ENCODE assay signal across 8 cellular contexts in genomic region chr18:70337139-70337972, GRCh38. TPM values are rescaled to one million over a fixed set of nuclear protein-coding genes. Genes with fewer than 3 reads are reported as not detected.
DNase-seq lines count a peak whose midpoint lies in the region; ATAC-seq, FAIRE-seq and TF ChIP-seq lines count a peak whose summit lies in the region.

No MANE protein-coding gene starts in this region.

- H3K27me3 ChIP-seq in BJ (ENCODE audit: control insufficient read depth, insufficient read depth, low read length) = no peaks in the 10 kb centered on the region
- no peaks in the 10 kb centered on the region for H3K27me3 ChIP-seq in lower lobe of right lung (ENCODE audit: low read depth)

- ATAC-seq in lower lobe of right lung = peak; percentile 47 to 64

- DNase-seq in BJ (ENCODE audit: low read depth) (peak; percentile 73), HTR-8/SVneo (ENCODE audit: insufficient read length, low spot score) (peak; percentile 17), brain pericyte (ENCODE audit: low read depth, low spot score) (peak; percentile 21), lower lobe of right lung (no peak), cerebellar cortex (ENCODE audit: low spot score) (no peak), NCI-H1092 (lab: John Stamatoyannopoulos, UW) (no peak)
- no peak for DNase-seq in NK-92 treated with Interleukin-12 subunit alpha and Interleukin-12 subunit beta, amount 100 ng/mL, for 24 hours (lab: John Stamatoyannopoulos, UW)
- no peak for DNase-seq in activated naive CD4-positive, alpha-beta T cell (lab: John Stamatoyannopoulos, UW)

- no peak overlapping the region for H3K27ac ChIP-seq in lower lobe of right lung

- H3K36me3 ChIP-seq in BJ (ENCODE audit: control insufficient read depth, insufficient read depth, low read length) (0 out of 2 replicates have a peak, but pooled peaks cover 1% of the 10 kb centered on the region), lower lobe of right lung (no peaks in the 10 kb centered on the region)

- H3K4me1 ChIP-seq in lower lobe of right lung = no peaks in the 10 kb centered on the region

- FAIRE-seq in HTR-8/SVneo (lab: Jason Lieb, UNC) = no peak

- TF ChIP-seq CTCF in BJ (IDR thresholded peaks at IDR 0.05; ENCODE audit: insufficient read depth, low read depth, low read length) (no peak), lower lobe of right lung (IDR thresholded peaks at IDR 0.05) (no peak)

- no peak overlapping the region for H3K4me3 ChIP-seq in BJ (ENCODE audit: low read depth, low read length)
- no peak overlapping the region for H3K4me3 ChIP-seq in lower lobe of right lung

- peaks cover 16% of the 10 kb centered on the region for H3K9me3 ChIP-seq in lower lobe of right lung

- POLR2A ChIA-PET in BJ (lab: Charles Lee) = no interaction called here

- intact Hi-C loops in lower lobe of right lung (cut with DNase I) = no loop called here

- CTCF ChIA-PET in BJ (lab: Yijun Ruan, JAX) = interaction anchor here (0.6 kb wide), 1 partner anchor 29 kb away, joined by 3 read pairs; no protein-coding TSS in a partner anchor

RNA-seq across cellular contexts. Expression of gene SOCS6, which starts 48.5 kb away (rescaled TPM):
- 26.7 and 28.7 TPM in 2 replicates for polyA plus RNA-seq in BJ (2011; rRNA removed)
- polyA minus RNA-seq in BJ (2011; rRNA and poly(A)+ RNA removed) = 32.9 and 55.8 TPM in 2 replicates
- total RNA-seq in lower lobe of right lung = 24.8 TPM

Comparison
In these comparisons a context has a peak if more than half of its experiments do, and no peak if none do; other contexts are left out.
1. DNase-seq: peak in BJ (single experiment), HTR-8/SVneo (single experiment) and brain pericyte (single experiment); none in lower lobe of right lung (single experiment), cerebellar cortex (single experiment), NCI-H1092 (single experiment), NK-92 treated with Interleukin-12 subunit alpha and Interleukin-12 subunit beta, amount 100 ng/mL, for 24 hours (single experiment) and activated naive CD4-positive, alpha-beta T cell (0 of 4).